ENCODE assay signal across 8 cellular contexts in genomic region chr9:130041648-130042405, GRCh38. TPM values are rescaled to one million over a fixed set of nuclear protein-coding genes. Genes with fewer than 3 reads are reported as not detected.
DNase-seq lines count a peak whose midpoint lies in the region; ATAC-seq, FAIRE-seq and TF ChIP-seq lines count a peak whose summit lies in the region.

No MANE protein-coding gene starts in this region.

- H2BK120ac ChIP-seq in H1 (replicated peaks; ENCODE audit: low read depth, low read length), result no peak overlapping the region

- TF ChIP-seq POLR2A in H1 (IDR thresholded peaks at IDR 0.05; ENCODE audit: control extremely low read depth in 1 of 2, low read depth in 2 of 2, low read length in 2 of 2), result no peak

- FAIRE-seq in H1 (lab: Jason Lieb, UNC), result no peak

- no peak for TF ChIP-seq CTCF in PC-9 (conservative IDR thresholded peaks at IDR 0.05)
- no peak for TF ChIP-seq CTCF in H1 (IDR thresholded peaks at IDR 0.05; ENCODE audit: control extremely low read depth in 1 of 3, insufficient read depth in 1 of 3, low read depth in 1 of 3, low read length in 3 of 3)

- no TSS peak for BruUV-seq in PC-9 (replicated peaks; lab: Mats Ljungman, UMichigan)

- peak overlapping the region; percentile 93 for H3K4me3 ChIP-seq in PC-9
- peak overlapping the region; percentile 67 to 91 (median 82) for H3K4me3 ChIP-seq in H1 (ENCODE audit: extremely low read depth in 1 of 4, insufficient read depth in 2 of 4, low read depth in 3 of 4, low read length in 4 of 4)
- H3K4me3 ChIP-seq in muscle layer of duodenum (ENCODE audit: low read depth in 1 of 2, low read length in 2 of 2), result peak overlapping the region; percentile 74 to 89

- H3K23me2 ChIP-seq in H1 (ENCODE audit: low read depth, low read length), result peaks cover 13% of the 10 kb centered on the region

- no peak overlapping the region for H4K5ac ChIP-seq in H1 (ENCODE audit: insufficient read length, low read depth, low read length)

- H3F3A ChIP-seq in PC-9 (ENCODE audit: insufficient read depth, low read depth), result peaks cover 27% of the 10 kb centered on the region

- H4K8ac ChIP-seq in H1 (ENCODE audit: extremely low read depth, insufficient read depth, low read length), result peak overlapping the region; percentile 82; the same call in 1 of the 2 replicates

- ATAC-seq in GM18517 (IDR thresholded peaks at IDR 0.05; ENCODE audit: unreplicated experiment) (no peak), esophagus mucosa (no peak)

- H3K27me3 ChIP-seq in PC-9 (ENCODE audit: insufficient read depth, low read depth), result no peaks in the 10 kb centered on the region
- peaks cover 0 to 9% (median 4%) of the 10 kb centered on the region in 4 experiments; a peak in 4 of 7 replicates for H3K27me3 ChIP-seq in H1 (replicated peaks in 1 of 4; ENCODE audit: control insufficient read depth in 3 of 4, extremely low read depth in 1 of 4, insufficient read depth in 3 of 4, low read length in 3 of 4)
- no peaks in the 10 kb centered on the region for H3K27me3 ChIP-seq in muscle layer of duodenum (ENCODE audit: low read depth, low read length)

- H3K4me1 ChIP-seq in PC-9 (replicated peaks; ENCODE audit: insufficient read depth) (peaks cover 31% of the 10 kb centered on the region), H1 (replicated peaks in 1 of 4; ENCODE audit: control insufficient read depth in 3 of 4, insufficient read depth in 4 of 4, low read length in 3 of 4) (peaks cover 0 to 5% (median 3%) of the 10 kb centered on the region in 4 experiments; a peak in 4 of 7 replicates), muscle layer of duodenum (ENCODE audit: control insufficient read depth in 1 of 2, insufficient read depth in 2 of 2, low read length in 2 of 2) (peaks cover 5 to 24% of the 10 kb centered on the region in 2 donors)

- intact Hi-C loops in PC-9 (cut with micrococcal nuclease; ENCODE audit: unreplicated experiment), result loop anchor here (2.0 to 5.0 kb wide), 4 partner anchors 31 to 155 kb away; no protein-coding TSS in a partner anchor

- no peaks in the 10 kb centered on the region for H3K9me2 ChIP-seq in PC-9 (ENCODE audit: insufficient read depth)

- CTCF ChIA-PET in PC-9 (lab: Charles Lee) (interaction anchor here (0.5 to 0.6 kb wide), 2 partner anchors 81 to 153 kb away, joined by 3 to 12 read pairs; no protein-coding TSS in a partner anchor), H1 (lab: Charles Lee; ENCODE audit: partially characterized antibody) (interaction anchor here (0.5 to 0.8 kb wide), 2 partner anchors 10 to 129 kb away, joined by 3 read pairs; no protein-coding TSS in a partner anchor)

- H2BK15ac ChIP-seq in H1 (ENCODE audit: low read length), result no peak overlapping the region

- no peak overlapping the region for H2AK5ac ChIP-seq in H1 (ENCODE audit: low read depth, low read length)

- DNase-seq in DMS79 treated with DMSO at 0.1 percent for 48 hours (lab: John Stamatoyannopoulos, UW) (peak; percentile 43), DMS79 (lab: John Stamatoyannopoulos, UW) (no peak), PC-9 (peak in 1 of 2 experiments; percentile 24), H1 (ENCODE audit: low read depth in 1 of 2, low spot score in 2 of 2) (peak in 1 of 2 experiments; percentile 57), NCI-H226 (no peak)

- H3K4ac ChIP-seq in H1 (replicated peaks; ENCODE audit: insufficient read length, low read depth, low read length), result no peak overlapping the region

- H3K36me3 ChIP-seq in PC-9 (ENCODE audit: low read depth) (no peaks in the 10 kb centered on the region), H1 (ENCODE audit: control insufficient read depth in 2 of 4, insufficient read depth in 4 of 4, low read length in 3 of 4) (no peaks in the 10 kb centered on the region), muscle layer of duodenum (ENCODE audit: control insufficient read depth in 1 of 2, insufficient read depth in 2 of 2, low read length in 2 of 2) (no peaks in the 10 kb centered on the region)

- H3K27ac ChIP-seq in PC-9 (no peak overlapping the region), H1 (ENCODE audit: low read depth, low read length) (no peak overlapping the region), muscle layer of duodenum (ENCODE audit: low read length) (peak overlapping the region; percentile 71)

- H3K9me3 ChIP-seq in PC-9 (ENCODE audit: insufficient read depth, low read depth) (no peaks in the 10 kb centered on the region), H1 (ENCODE audit: insufficient read depth in 2 of 2, low read depth in 1 of 2, low read length in 1 of 2) (no peaks in the 10 kb centered on the region), muscle layer of duodenum (ENCODE audit: control insufficient read depth in 1 of 2, low read length in 2 of 2) (no peaks in the 10 kb centered on the region)

- H3K79me1 ChIP-seq in H1 (ENCODE audit: low read depth, low read length), result no peaks in the 10 kb centered on the region

- H2BK20ac ChIP-seq in H1 (ENCODE audit: low read length), result no peak overlapping the region

- H3K9ac ChIP-seq in H1 (replicated peaks in 1 of 4; ENCODE audit: extremely low read depth in 1 of 4, low read depth in 3 of 4, low read length in 3 of 4), result peak overlapping the region in 3 of 4 experiments; percentile 35 to 59 (median 51); a peak in 6 of 7 replicates

- no peak overlapping the region for H2BK12ac ChIP-seq in H1 (ENCODE audit: low read depth, low read length)

- no peak for TF ChIP-seq RAD21 in H1 (IDR thresholded peaks at IDR 0.05 in 1 of 2, conservative IDR thresholded peaks at IDR 0.05 in 1 of 2; ENCODE audit: low read depth in 2 of 2, low read length in 2 of 2)

- H3K4me2 ChIP-seq in PC-9 (peak overlapping the region; percentile 78), H1 (ENCODE audit: insufficient read depth in 1 of 2, low read depth in 2 of 2, low read length in 2 of 2) (peak overlapping the region; percentile 71 to 88)

- no peak overlapping the region for H4K91ac ChIP-seq in H1 (replicated peaks; ENCODE audit: insufficient read length, low read length)

- no peak overlapping the region for H3K14ac ChIP-seq in H1 (ENCODE audit: insufficient read length)

- POLR2A ChIA-PET in PC-9 (lab: Charles Lee; ENCODE audit: unreplicated experiment), result interaction anchor here (0.6 to 0.7 kb wide), 3 partner anchors 26 to 106 kb away, joined by 3 to 6 read pairs (median 3); no protein-coding TSS in a partner anchor
- POLR2A ChIA-PET in H1 (lab: Charles Lee; ENCODE audit: partially characterized antibody), result interaction anchor here (0.8 to 1.5 kb wide), 6 partner anchors 11 to 389 kb away, joined by 3 to 4 read pairs (median 3); no protein-coding TSS in a partner anchor

- peak overlapping the region; percentile 87 for H2AFZ ChIP-seq in PC-9
- H2AFZ ChIP-seq in H1 (ENCODE audit: low read length), result no peak overlapping the region

- peak overlapping the region; percentile 68; the same call in 1 of the 2 replicates for H3K18ac ChIP-seq in H1 (ENCODE audit: extremely low read depth, low read length)

- peak overlapping the region; percentile 32 for H3K56ac ChIP-seq in H1 (replicated peaks; ENCODE audit: insufficient read length, low read depth, low read length)

- peaks cover 7% of the 10 kb centered on the region; the same call in 1 of the 2 replicates for H4K20me1 ChIP-seq in PC-9 (ENCODE audit: insufficient read depth)
- H4K20me1 ChIP-seq in H1 (replicated peaks in 1 of 2; ENCODE audit: control insufficient read depth in 1 of 2, insufficient read depth in 2 of 2, low read length in 2 of 2), result no peaks in the 10 kb centered on the region

- no peak overlapping the region for H3K23ac ChIP-seq in H1 (ENCODE audit: insufficient read length)

- no peak overlapping the region for H2BK5ac ChIP-seq in H1 (ENCODE audit: low read depth, low read length)

- 5% methylated on average over 22 of the region's 31 CpGs; no CpG with 5 or more reads in 1 of the 2 experiments for WGBS in H1 (ENCODE audit: extremely low coverage in 1 of 2, insufficient coverage in 1 of 2, insufficient read length in 1 of 2, insufficient replicate concordance in 2 of 2, low coverage in 1 of 2, low lambda C conversion rate in 2 of 2, missing lambda C conversion rate in 1 of 2), 2 experiments

- H3K79me2 ChIP-seq in PC-9 (ENCODE audit: low read depth) (peaks cover 51% of the 10 kb centered on the region), H1 (ENCODE audit: control insufficient read depth in 1 of 2, insufficient read depth in 2 of 2, low read length in 2 of 2) (peaks cover 2 to 39% of the 10 kb centered on the region in 2 experiments; a peak in 2 of 4 replicates)

- TF ChIP-seq EP300 in H1 (IDR thresholded peaks at IDR 0.05; ENCODE audit: borderline replicate concordance in 1 of 2, low read depth in 2 of 2, low read length in 2 of 2), result no peak

TF ChIP-seq in H1, 55 proteins besides CTCF, POLR2A, EP300 and RAD21 (continues in another document):
- TF ChIP-seq CBX8 (IDR thresholded peaks at IDR 0.05; ENCODE audit: borderline replicate concordance, low read depth, low read length), result no peak
- peak; percentile 57; the same call in 1 of the 2 replicates for TF ChIP-seq SUZ12 (IDR thresholded peaks at IDR 0.05; ENCODE audit: low read length)
- TF ChIP-seq SP2 (IDR thresholded peaks at IDR 0.05; ENCODE audit: low read length), result no peak
- TF ChIP-seq NRF1 (IDR thresholded peaks at IDR 0.05; ENCODE audit: low read depth, low read length), result no peak
- TF ChIP-seq KDM1A (IDR thresholded peaks at IDR 0.05; ENCODE audit: borderline replicate concordance, low read length), result no peak
- TF ChIP-seq SIN3A (conservative IDR thresholded peaks at IDR 0.05 in 1 of 2, IDR thresholded peaks at IDR 0.05 in 1 of 2; ENCODE audit: low read depth in 1 of 2, low read length in 2 of 2), result no peak

RNA-seq across cellular contexts. Expression of gene FNBP1, which starts 1.2 kb away (rescaled TPM):
- 68.2 and 80.7 TPM in 2 replicates for total RNA-seq in PC-9 (2021)
- 39.7 and 40.9 TPM in 2 replicates for total RNA-seq in H1 (2021; fragmentation: NEBNext Ultra II Directional; extraction: Animal tissue kit (Norgen Biotek cat#: 25700))
- 6.7 and 7.2 TPM in 2 replicates for polyA plus RNA-seq in H1 (2011; rRNA removed)
- polyA plus RNA-seq in H1 (2011; cell fraction: cytosol; rRNA removed), result 8.4 TPM
- polyA plus RNA-seq in H1 (2011; cell fraction: nucleus; rRNA removed), result 7.7 TPM
- polyA plus RNA-seq in H1 (2012, experiment 1 of 2), result 17.2 to 21.2 TPM (median 19.9 TPM) in 4 replicates
- polyA plus RNA-seq in H1 (2012, experiment 2 of 2), result 4.3 TPM
- 25.0 TPM for polyA plus RNA-seq in H1 (2013, experiment 1 of 2)
- polyA plus RNA-seq in H1 (2013, experiment 2 of 2), result 23.0 TPM
- 10.5 and 29.5 TPM in 2 replicates for polyA minus RNA-seq in H1 (2011; rRNA and poly(A)+ RNA removed)
- polyA minus RNA-seq in H1 (2011; cell fraction: cytosol; rRNA and poly(A)+ RNA removed), result 19.4 TPM
- polyA minus RNA-seq in H1 (2011; cell fraction: nucleus; rRNA and poly(A)+ RNA removed), result 16.4 TPM
- 23.5 TPM for total RNA-seq in esophagus mucosa

RNA-seq across cellular contexts. Expression of gene GPR107, which starts 11.9 kb away (rescaled TPM):
- 66.4 and 77.4 TPM in 2 replicates for total RNA-seq in PC-9 (2021)
- 28.4 and 30.7 TPM in 2 replicates for total RNA-seq in H1 (2021; fragmentation: NEBNext Ultra II Directional; extraction: Animal tissue kit (Norgen Biotek cat#: 25700))
- 13.5 and 19.3 TPM in 2 replicates for polyA plus RNA-seq in H1 (2011; rRNA removed)
- 15.8 TPM for polyA plus RNA-seq in H1 (2011; cell fraction: cytosol; rRNA removed)
- 13.9 TPM for polyA plus RNA-seq in H1 (2011; cell fraction: nucleus; rRNA removed)
- polyA plus RNA-seq in H1 (2012, experiment 1 of 2), result 22.0 to 26.4 TPM (median 24.7 TPM) in 4 replicates
- 4.8 TPM for polyA plus RNA-seq in H1 (2012, experiment 2 of 2)
- 28.6 TPM for polyA plus RNA-seq in H1 (2013, experiment 1 of 2)
- polyA plus RNA-seq in H1 (2013, experiment 2 of 2), result 31.1 TPM
- 24.0 and 29.9 TPM in 2 replicates for polyA minus RNA-seq in H1 (2011; rRNA and poly(A)+ RNA removed)
- polyA minus RNA-seq in H1 (2011; cell fraction: cytosol; rRNA and poly(A)+ RNA removed), result 13.4 TPM
- polyA minus RNA-seq in H1 (2011; cell fraction: nucleus; rRNA and poly(A)+ RNA removed), result 15.8 TPM
- total RNA-seq in esophagus mucosa, result 29.8 TPM
